ENCODE assay signal across 1 cellular context in genomic region chr14:22648506-22648905, GRCh38.
A peak's percentile ranks its signal among the peaks of the same experiment; 100 is the strongest.
TF ChIP-seq lines count a peak whose summit lies in the region.

No MANE protein-coding gene starts in this region.

TF ChIP-seq in HepG2, 621 proteins besides CTCF, POLR2A, EP300 and RAD21:
- TF ChIP-seq EZH2 (conservative IDR thresholded peaks at IDR 0.05; ENCODE audit: low read depth, low read length), result no peak
- TF ChIP-seq ZBTB37 (CRISPR knock-in tag; IDR thresholded peaks at IDR 0.05), result no peak
- 0 out of 2 replicates have a peak, but pooled peaks have one; percentile 12 for TF ChIP-seq HHEX (CRISPR knock-in tag; IDR thresholded peaks at IDR 0.05)
